In genomic region chr9:107557236-107557990, GRCh38 we compare ENCODE assay signal across 19 cellular contexts.
A peak's percentile ranks its signal among the peaks of the same experiment; 100 is the strongest.
DNase-seq lines count a peak whose midpoint lies in the region; ATAC-seq and TF ChIP-seq lines count a peak whose summit lies in the region.
"Had no signal": no experiment of that assay in that cellular context is flagged by ENCODE, and none has a peak within 500 bp of the region (broad histone marks: within the 10 kb centered on the region; RNA-seq: fewer than 3 reads in every experiment).

No MANE protein-coding gene starts in this region.

- H3K36me3 ChIP-seq in PC-3 (ENCODE audit: low read depth, low read length) (no peaks in the 10 kb centered on the region), mucosa of stomach (ENCODE audit: control insufficient read depth, insufficient read depth, low read length) (no peaks in the 10 kb centered on the region)
- H3K36me3 ChIP-seq: ovary, thyroid gland had no signal

- POLR2A ChIA-PET in PC-3 (lab: Charles Lee; ENCODE audit: unreplicated experiment) = no interaction called here

- intact Hi-C loops in PC-3 (cut with micrococcal nuclease) = no loop called here

- peak overlapping the region; percentile 70 for H3K9ac ChIP-seq in PC-3 (ENCODE audit: low read length)
- peak overlapping the region; percentile 7 for H3K9ac ChIP-seq in mucosa of stomach (ENCODE audit: low read length)

- H3K27ac ChIP-seq in PC-3 (ENCODE audit: low read length) = peak overlapping the region; percentile 98
- peak overlapping the region; percentile 42 for H3K27ac ChIP-seq in epithelial cell of prostate
- H3K27ac ChIP-seq: C4-2B, ovary, thyroid gland had no signal

- H4K20me1 ChIP-seq in PC-3 (ENCODE audit: low read length) = no peaks in the 10 kb centered on the region

- H3K27me3 ChIP-seq in PC-3 (ENCODE audit: low read length) (no peaks in the 10 kb centered on the region), mucosa of stomach (ENCODE audit: control insufficient read depth, insufficient read depth, low read length) (no peaks in the 10 kb centered on the region)
- H3K27me3 ChIP-seq: ovary, thyroid gland had no signal

- peak overlapping the region; percentile 24 for H2AFZ ChIP-seq in PC-3 (ENCODE audit: low read length)

- H3K9me2 ChIP-seq in PC-3 (replicated peaks; ENCODE audit: low read length) = no peaks in the 10 kb centered on the region

- H3K79me2 ChIP-seq in PC-3 (ENCODE audit: low read length) = no peaks in the 10 kb centered on the region

- H3F3A ChIP-seq in PC-3 (ENCODE audit: low read length, unreplicated experiment) = no peaks in the 10 kb centered on the region

- BruUV-seq in PC-3 (replicated peaks; lab: Mats Ljungman, UMichigan) = TSS peak; percentile 57

- H3K4me1 ChIP-seq in PC-3 (ENCODE audit: insufficient read depth, low read length) = peaks cover 25% of the 10 kb centered on the region
- H3K4me1 ChIP-seq in mucosa of stomach (ENCODE audit: control insufficient read depth, insufficient read depth, low read length) = peaks cover 46% of the 10 kb centered on the region
- H3K4me1 ChIP-seq: thyroid gland had no signal

- peak; percentile 88 for ATAC-seq in PC-3
- ATAC-seq in GM19035 (IDR thresholded peaks at IDR 0.05; ENCODE audit: unreplicated experiment) = no peak
- ATAC-seq: activated CD8-positive, alpha-beta memory T cell treated with anti-CD3 and anti-CD28 coated beads, Interleukin-2, amount 10 ng/mL, durations not matched to agents 7 days and 5 days; effector memory CD8-positive, alpha-beta T cell; left ventricle myocardium superior had no signal

- peak; percentile 63 for DNase-seq in A172 (ENCODE audit: low spot score)
- peak; percentile 88 for DNase-seq in PC-3
- peak; percentile 57 for DNase-seq in epithelial cell of prostate (ENCODE audit: low read depth, low spot score)
- DNase-seq in NCI-H510A treated with DMSO at 0.1 percent for 48 hours (lab: John Stamatoyannopoulos, UW) = no peak
- DNase-seq in NOMO-1 treated with dmso at 0.1 percent for 144 hours (lab: John Stamatoyannopoulos, UW; ENCODE audit: unreplicated experiment) = no peak
- no peak for DNase-seq in NCI-H510A (lab: John Stamatoyannopoulos, UW)
- DNase-seq: activated CD4-positive, CD25-positive, alpha-beta regulatory T cell; activated CD8-positive, alpha-beta memory T cell treated with anti-CD3 and anti-CD28 coated beads, Interleukin-2, amount 10 ng/mL, durations not matched to agents 7 days and 5 days; DMS53; effector memory CD8-positive, alpha-beta T cell; foreskin fibroblast; left ventricle myocardium superior; NCI-H1694; NCI-H2227 treated with DMSO at 0.1 percent for 48 hours; ovary; thyroid gland had no signal

- no peak for TF ChIP-seq CTCF in PC-3 (conservative IDR thresholded peaks at IDR 0.05; ENCODE audit: low read depth, low read length)

- H3K4me3 ChIP-seq in PC-3 (ENCODE audit: low read length) (peak overlapping the region; percentile 21; the same call in 1 of the 2 replicates), mucosa of stomach (ENCODE audit: low read length) (no peak overlapping the region)
- H3K4me3 ChIP-seq: ovary, thyroid gland had no signal

- H3K9me3 ChIP-seq in PC-3 (ENCODE audit: low read length) (no peaks in the 10 kb centered on the region), mucosa of stomach (ENCODE audit: control insufficient read depth, low read length) (no peaks in the 10 kb centered on the region)
- H3K9me3 ChIP-seq: ovary, thyroid gland had no signal

- H3K4me2 ChIP-seq in PC-3 (ENCODE audit: low read length) = peak overlapping the region; percentile 76

- CTCF ChIA-PET in PC-3 (lab: Charles Lee) = no interaction called here

Comparison
In these comparisons a context has a peak if more than half of its experiments do, and no peak if none do; other contexts are left out.
1. DNase-seq: peak in A172 (single experiment), PC-3 (single experiment) and epithelial cell of prostate (single experiment); none in NCI-H510A treated with DMSO at 0.1 percent for 48 hours (single experiment), NOMO-1 treated with dmso at 0.1 percent for 144 hours (single experiment) and NCI-H510A (single experiment).